ENCODE assay signal across 29 cellular contexts in the genomic region with DNA sequence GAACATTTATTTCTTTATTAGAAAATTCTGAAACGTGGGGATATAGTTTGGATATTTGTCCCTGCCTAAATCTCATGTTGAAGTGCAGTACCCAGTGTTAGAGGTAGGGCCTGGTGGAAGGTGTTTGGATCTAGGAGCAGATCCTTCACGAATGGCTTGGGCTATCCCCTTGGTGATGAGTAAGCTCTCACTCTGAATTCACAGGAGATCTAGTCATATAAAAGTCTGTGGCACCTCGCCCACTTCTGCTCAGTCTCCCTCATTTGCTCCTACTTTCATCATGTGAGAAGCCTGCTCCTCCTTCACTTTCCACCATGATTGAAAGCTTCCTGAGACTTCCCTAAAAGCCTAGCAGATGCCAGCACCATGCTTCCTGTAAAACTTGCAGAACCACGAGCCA.
"Had no signal": no experiment of that assay in that cellular context is flagged by ENCODE, and none has a peak within 500 bp of the region (broad histone marks: within the 10 kb centered on the region; RNA-seq: fewer than 3 reads in every experiment).

No MANE protein-coding gene starts in this region.

- H3K4me1 Mint-ChIP-seq: IgD-negative memory B cell had no signal

- H3K27ac Mint-ChIP-seq: activated CD8-positive, alpha-beta T cell treated with anti-CD3 and anti-CD28 coated beads for 36 hours; activated naive CD4-positive, alpha-beta T cell treated with anti-CD3 and anti-CD28 coated beads, Interleukin-2, amount 50 U/mL, for 72 hours; activated T-cell treated with anti-CD3 and anti-CD28 coated beads, Interleukin-2, amount 50 U/mL, for 24 hours; activated T-helper 1 cell treated with anti-CD3 and anti-CD28 coated beads, Interleukin-12 subunit alpha, Interleukin-12 subunit beta, Interleukin-2, Interleukin-4 antibody, amounts not matched to agents 30 ng/mL and 10 ng/mL and 1 ng/mL, durations not matched to agents 14 hours and 24 hours and 36 hours; IgD-negative memory B cell had no signal

- H3K36me3 Mint-ChIP-seq: activated naive CD4-positive, alpha-beta T cell treated with anti-CD3 and anti-CD28 coated beads, Interleukin-2, amount 50 U/mL, for 72 hours; IgD-negative memory B cell had no signal

- H3K27me3 Mint-ChIP-seq: IgD-negative memory B cell had no signal

- ATAC-seq: activated CD8-positive, alpha-beta T cell treated with anti-CD3 and anti-CD28 coated beads for 36 hours; activated naive CD4-positive, alpha-beta T cell treated with anti-CD3 and anti-CD28 coated beads, Interleukin-2, amount 50 U/mL, for 72 hours; body of pancreas; PC-3; Right ventricle myocardium inferior; SK-N-SH treated with all-trans-retinoic acid at 6 μM for 48 hours had no signal

- H3K4me3 Mint-ChIP-seq: activated CD8-positive, alpha-beta T cell treated with anti-CD3 and anti-CD28 coated beads for 36 hours; activated T-cell treated with anti-CD3 and anti-CD28 coated beads, Interleukin-2, amount 50 U/mL, for 24 hours; activated T-helper 1 cell treated with anti-CD3 and anti-CD28 coated beads, Interleukin-12 subunit alpha, Interleukin-12 subunit beta, Interleukin-2, Interleukin-4 antibody, amounts not matched to agents 30 ng/mL and 10 ng/mL and 1 ng/mL, durations not matched to agents 14 hours and 24 hours and 36 hours; IgD-negative memory B cell had no signal

- H3K9me3 Mint-ChIP-seq: activated CD8-positive, alpha-beta T cell treated with anti-CD3 and anti-CD28 coated beads for 36 hours; activated naive CD4-positive, alpha-beta T cell treated with anti-CD3 and anti-CD28 coated beads, Interleukin-2, amount 50 U/mL, for 72 hours; activated T-cell treated with anti-CD3 and anti-CD28 coated beads, Interleukin-2, amount 50 U/mL, for 24 hours; activated T-helper 1 cell treated with anti-CD3 and anti-CD28 coated beads, Interleukin-12 subunit alpha, Interleukin-12 subunit beta, Interleukin-2, Interleukin-4 antibody, amounts not matched to agents 30 ng/mL and 10 ng/mL and 1 ng/mL, durations not matched to agents 14 hours and 24 hours and 36 hours had no signal

- DNase-seq: activated CD4-positive, alpha-beta T cell treated with anti-CD3 and anti-CD28 coated beads, Interleukin-2, amount 50 U/mL, for 4 hours; activated CD8-positive, alpha-beta T cell treated with anti-CD3 and anti-CD28 coated beads for 36 hours; activated effector memory CD4-positive, alpha-beta T cell treated with Interleukin-2 at 50 U/mL for 16 hours; activated naive CD4-positive, alpha-beta T cell treated with Interleukin-2 at 50 U/mL for 16 hours; activated T-cell treated with anti-CD3 and anti-CD28 coated beads, Interleukin-2, amount 50 U/mL, for 24 hours; adrenal gland; body of pancreas; central memory CD4-positive, alpha-beta T cell; Kasumi-1; KG1; MG63; NCI-H1048; NCI-H1105 treated with DMSO at 0.1 percent for 48 hours; NCI-H1436; NCI-H1694 treated with DMSO at 0.1 percent for 48 hours; NCI-H2029; NCI-H345; NCI-H524 treated with DMSO at 0.1 percent for 48 hours; NK-92 treated with Interleukin-12 subunit alpha and Interleukin-12 subunit beta, amount 100 ng/mL, for 24 hours; PC-3; Peyer's patch; SIG-M5; SW 1271; T1000 had no signal

- H3K4me3 ChIP-seq: adrenal gland, body of pancreas, MG63, Peyer's patch had no signal
